In genomic region chr3:112734718-112735350, GRCh38 we compare ENCODE assay signal across 8 cellular contexts.
A peak's percentile ranks its signal among the peaks of the same experiment; 100 is the strongest.
DNase-seq lines count a peak whose midpoint lies in the region; ATAC-seq and TF ChIP-seq lines count a peak whose summit lies in the region.

No MANE protein-coding gene starts in this region.

- no peak overlapping the region for H4K8ac ChIP-seq in H9 (replicated peaks; ENCODE audit: insufficient read length, low read depth, low read length)

- WGBS in H9 (ENCODE audit: extremely low coverage, insufficient read length, low lambda C conversion rate) = no CpG with 5 or more reads among the region's 12 CpGs

- TF ChIP-seq CTCF in H9 (conservative IDR thresholded peaks at IDR 0.05) (peak; percentile 90), choroid plexus epithelial cell (conservative IDR thresholded peaks at IDR 0.05; ENCODE audit: low read depth, low read length) (peak; percentile 87), lower lobe of right lung (IDR thresholded peaks at IDR 0.05) (peak; percentile 71)

- H3K27me3 ChIP-seq in H9 (ENCODE audit: insufficient read depth, low read length) (no peaks in the 10 kb centered on the region), lower lobe of right lung (ENCODE audit: low read depth) (no peaks in the 10 kb centered on the region)

- no peaks in the 10 kb centered on the region for H3K79me2 ChIP-seq in H9 (ENCODE audit: insufficient read depth, low read length)

- H3K27me3 Mint-ChIP-seq in H9 (ENCODE audit: low read depth) = no peaks in the 10 kb centered on the region

- H2BK120ac ChIP-seq in H9 (ENCODE audit: low read depth, low read length, poor library complexity, severe bottlenecking) = no peak overlapping the region

- peaks cover 7 to 10% of the 10 kb centered on the region in 2 experiments for H3K4me1 Mint-ChIP-seq in H9

- DNase-seq in CMK (ENCODE audit: low read depth) (peak; percentile 67), H9 (peak; percentile 80), NCI-H446 (lab: John Stamatoyannopoulos, UW) (peak; percentile 62 to 77), choroid plexus epithelial cell (ENCODE audit: low read depth) (peak; percentile 90), lower lobe of right lung (no peak)
- DNase-seq in stimulated activated CD8-positive, alpha-beta memory T cell treated with anti-CD3 and anti-CD28 coated beads, Interleukin-15, amount 100 ng/mL, for 24 hours (ENCODE audit: low read depth) = peak; percentile 31

- H3K4me3 Mint-ChIP-seq in H9 = no peak overlapping the region

- no peak overlapping the region for H2BK12ac ChIP-seq in H9 (ENCODE audit: insufficient read length, low read depth, low read length)

- no peak overlapping the region for H3K18ac ChIP-seq in H9 (ENCODE audit: insufficient read length, low read depth, low read length)

- no peak overlapping the region for H4K5ac ChIP-seq in H9 (ENCODE audit: insufficient read length, low read depth, low read length)

- no peak overlapping the region for H2BK5ac ChIP-seq in H9 (ENCODE audit: insufficient read length, low read length)

- no peak overlapping the region for H3K56ac ChIP-seq in H9 (ENCODE audit: insufficient read length, low read depth, low read length)

- H3K27ac Mint-ChIP-seq in H9 = no peak overlapping the region

- H3T11ph ChIP-seq in H9 (ENCODE audit: low read length) = no peak overlapping the region

- H2BK15ac ChIP-seq in H9 (ENCODE audit: low read depth, low read length) = no peak overlapping the region

- H2BK20ac ChIP-seq in H9 (ENCODE audit: low read depth, low read length, poor library complexity, severe bottlenecking) = no peak overlapping the region

- H3K4me1 ChIP-seq in H9 (ENCODE audit: insufficient read depth, low read length) = no peaks in the 10 kb centered on the region; the same call in 1 of the 2 replicates
- H3K4me1 ChIP-seq in lower lobe of right lung = no peaks in the 10 kb centered on the region

- H3K9me3 Mint-ChIP-seq in H9 = peaks cover 0 to 3% of the 10 kb centered on the region in 2 experiments; a peak in 1 of 5 replicates

- no peaks in the 10 kb centered on the region for H3K79me1 ChIP-seq in H9 (ENCODE audit: insufficient read depth, low read depth, low read length, poor library complexity, severe bottlenecking)

- H3K4ac ChIP-seq in H9 (ENCODE audit: low read depth, low read length) = no peak overlapping the region

- H3K27ac ChIP-seq in H9 (ENCODE audit: insufficient read length, low read depth, low read length) = no peak overlapping the region
- no peak overlapping the region for H3K27ac ChIP-seq in lower lobe of right lung

- H3K4me3 ChIP-seq in choroid plexus epithelial cell (ENCODE audit: low read depth, low read length) = no peak overlapping the region
- no peak overlapping the region for H3K4me3 ChIP-seq in lower lobe of right lung

- H4K20me1 ChIP-seq in H9 (ENCODE audit: control insufficient read depth, insufficient read depth, insufficient read length) = no peaks in the 10 kb centered on the region

- H3K9me3 ChIP-seq in H9 (ENCODE audit: control insufficient read depth, low read depth, low read length) (no peaks in the 10 kb centered on the region), lower lobe of right lung (no peaks in the 10 kb centered on the region)

- no peak overlapping the region for H2AK5ac ChIP-seq in H9 (ENCODE audit: insufficient read length, low read length)

- H4K91ac ChIP-seq in H9 (ENCODE audit: insufficient read length, low read depth, low read length) = no peak overlapping the region

- H3K23me2 ChIP-seq in H9 (ENCODE audit: insufficient read length, low read depth, low read length, poor library complexity, severe bottlenecking) = no peaks in the 10 kb centered on the region

- no peak overlapping the region for H3K14ac ChIP-seq in H9 (ENCODE audit: insufficient read depth, low read length)

- intact Hi-C loops in lower lobe of right lung (cut with DNase I) = no loop called here

- no peak overlapping the region for H3K9ac ChIP-seq in H9 (ENCODE audit: extremely low read depth, insufficient read length, low read length)

- H2AFZ ChIP-seq in H9 (ENCODE audit: low read length) = no peak overlapping the region

- H3K4me2 ChIP-seq in H9 (ENCODE audit: insufficient read depth, insufficient read length, low read length) = no peak overlapping the region

- H3K23ac ChIP-seq in H9 (ENCODE audit: insufficient read length, low read depth, low read length) = no peak overlapping the region

- no peaks in the 10 kb centered on the region; a peak in 1 of 7 replicates for H3K36me3 Mint-ChIP-seq in H9 (ENCODE audit: insufficient read depth in 1 of 3, low read depth in 3 of 3)

- ATAC-seq in activated CD4-positive, CD25-positive, alpha-beta regulatory T cell treated with anti-CD3 and anti-CD28 coated beads, Interleukin-2, amount 50 U/mL, for 24 hours = peak; percentile 45 to 58
- ATAC-seq in lower lobe of right lung = peak; percentile 75 to 81
- no peak for ATAC-seq in HG03457 (IDR thresholded peaks at IDR 0.05; ENCODE audit: unreplicated experiment)

- no peaks in the 10 kb centered on the region for H3K36me3 ChIP-seq in lower lobe of right lung
